ENCODE assay signal across 7 cellular contexts in the genomic region with DNA sequence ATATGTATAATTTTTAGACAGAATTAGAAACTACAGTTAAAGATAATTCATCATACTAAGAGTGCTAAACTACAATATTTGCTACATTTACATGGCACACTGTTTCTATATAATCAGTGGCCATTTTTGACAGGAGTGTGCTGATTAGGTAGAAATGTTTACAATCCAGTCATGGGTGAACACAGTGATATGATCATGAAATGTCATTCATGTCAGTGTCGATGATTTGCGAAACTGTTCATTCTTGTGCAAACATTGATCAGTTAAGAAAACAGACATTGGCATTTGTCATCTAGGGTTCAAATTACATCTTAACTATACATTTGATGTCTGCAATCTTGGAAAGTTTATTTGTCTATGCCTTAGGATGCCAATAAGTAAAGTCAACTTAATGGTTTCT.
"Had no signal": no experiment of that assay in that cellular context is flagged by ENCODE, and none has a peak within 500 bp of the region (broad histone marks: within the 10 kb centered on the region; RNA-seq: fewer than 3 reads in every experiment).

No MANE protein-coding gene starts in this region.

- H3K4me1 ChIP-seq: HAP-1 had no signal

- H3K27ac ChIP-seq: GM23248, HL-60 had no signal

- H3K9me3 ChIP-seq: HAP-1 had no signal

- H2AFZ ChIP-seq: GM23248 had no signal

- DNase-seq: GM23248, GOT3, H7, HFFc6, IMR-90 had no signal

- H3K9ac ChIP-seq: GM23248 had no signal

- H3K36me3 ChIP-seq: HAP-1 had no signal

- H3K4me3 ChIP-seq: GM23248, HAP-1 had no signal
